In the genomic region with DNA sequence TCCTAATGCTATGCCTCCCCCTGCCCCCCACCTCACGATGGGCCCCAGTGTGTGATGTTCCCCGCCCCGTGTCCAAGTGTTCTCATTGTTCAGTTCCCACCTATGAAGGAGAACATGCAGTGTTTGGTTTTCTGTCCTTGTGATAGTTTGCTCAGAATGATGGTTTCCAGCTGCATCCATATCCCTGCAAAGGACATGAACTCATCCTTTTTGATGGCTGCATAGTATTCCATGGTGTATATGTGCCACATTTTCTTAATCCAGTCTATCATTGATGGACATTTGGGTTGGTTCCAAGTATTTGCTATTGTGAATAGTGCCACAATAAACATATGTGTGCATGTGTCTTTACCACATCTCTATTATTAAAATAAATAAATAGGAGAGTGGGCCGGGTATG, we compare ENCODE assay signal across 8 cellular contexts. TPM values are rescaled to one million over a fixed set of nuclear protein-coding genes. Genes with fewer than 3 reads are reported as not detected.
"Had no signal": no experiment of that assay in that cellular context is flagged by ENCODE, and none has a peak within 500 bp of the region (broad histone marks: within the 10 kb centered on the region; RNA-seq: fewer than 3 reads in every experiment).

No MANE protein-coding gene starts in this region.

RNA-seq across cellular contexts. Expression of gene TMEM82, which starts 43.0 kb away (rescaled TPM):
- total RNA-seq: MCF 10A, NCI-H460, OCI-LY7, PC-9, Right ventricle myocardium inferior, RPMI7951, SJCRH30, SK-MEL-5 had no signal

RNA-seq across cellular contexts. Expression of gene FBLIM1, which starts 59.3 kb away (rescaled TPM):
- total RNA-seq: OCI-LY7 had no signal
